ENCODE assay signal across 8 cellular contexts in the genomic region with DNA sequence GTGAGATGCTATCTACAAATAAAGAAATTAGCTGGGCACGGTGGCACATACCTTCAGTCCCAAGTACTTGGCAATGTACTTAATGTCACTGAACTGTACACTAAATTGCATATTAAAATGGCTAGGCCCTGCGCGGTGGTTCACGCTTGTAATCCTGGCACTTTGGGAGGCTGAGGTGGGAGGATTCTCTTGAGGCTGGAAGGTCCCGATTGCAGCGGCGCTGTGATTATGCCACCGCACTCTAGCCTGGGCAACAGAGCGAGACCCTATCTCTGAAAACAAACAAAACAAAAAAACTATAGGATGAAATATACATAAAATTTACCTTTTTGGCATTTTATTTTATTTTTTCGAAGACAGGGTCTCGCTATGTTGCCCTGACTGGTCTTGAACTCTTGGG.
DNase-seq lines count a peak whose midpoint lies in the region; ATAC-seq and TF ChIP-seq lines count a peak whose summit lies in the region.

No MANE protein-coding gene starts in this region.

- DNase-seq in LNCaP clone FGC (ENCODE audit: low read depth) (no peak), coronary artery (ENCODE audit: low spot score) (no peak), NCI-H1105 (lab: John Stamatoyannopoulos, UW) (no peak), SKM-1 (lab: John Stamatoyannopoulos, UW; ENCODE audit: unreplicated experiment) (no peak), putamen (ENCODE audit: low spot score) (no peak)

- H3K4me3 ChIP-seq in LNCaP clone FGC (ENCODE audit: low read depth, low read length) (peak overlapping the region; percentile 77), coronary artery (peak overlapping the region; percentile 96)

- peak overlapping the region; percentile 88 to 100 (median 93) for H3K4me3 Mint-ChIP-seq in nephron

- peaks cover 5% of the 10 kb centered on the region for H3K36me3 Mint-ChIP-seq in nephron (ENCODE audit: low read depth)

- H3K27ac ChIP-seq in C4-2B (peak overlapping the region; percentile 99), coronary artery (no peak overlapping the region)

- ATAC-seq in HG02870 (IDR thresholded peaks at IDR 0.05; ENCODE audit: unreplicated experiment) = no peak

- no peaks in the 10 kb centered on the region for H3K27me3 Mint-ChIP-seq in nephron (ENCODE audit: low read depth)

- H3K9me3 Mint-ChIP-seq in nephron = no peaks in the 10 kb centered on the region

- peak overlapping the region; percentile 100 for H3K27ac Mint-ChIP-seq in nephron

- H3K4me1 Mint-ChIP-seq in nephron = peaks cover 11% of the 10 kb centered on the region

- TF ChIP-seq CTCF in C4-2B (conservative IDR thresholded peaks at IDR 0.05) (no peak), LNCaP clone FGC (IDR thresholded peaks at IDR 0.05; ENCODE audit: control insufficient read depth, extremely low read depth, insufficient read depth) (no peak), coronary artery (IDR thresholded peaks at IDR 0.05) (no peak), nephron (IDR thresholded peaks at IDR 0.05; ENCODE audit: unreplicated experiment in 3 of 3) (no peak)
